Comparison of ENCODE assay signal across 9 cellular contexts in the genomic region with DNA sequence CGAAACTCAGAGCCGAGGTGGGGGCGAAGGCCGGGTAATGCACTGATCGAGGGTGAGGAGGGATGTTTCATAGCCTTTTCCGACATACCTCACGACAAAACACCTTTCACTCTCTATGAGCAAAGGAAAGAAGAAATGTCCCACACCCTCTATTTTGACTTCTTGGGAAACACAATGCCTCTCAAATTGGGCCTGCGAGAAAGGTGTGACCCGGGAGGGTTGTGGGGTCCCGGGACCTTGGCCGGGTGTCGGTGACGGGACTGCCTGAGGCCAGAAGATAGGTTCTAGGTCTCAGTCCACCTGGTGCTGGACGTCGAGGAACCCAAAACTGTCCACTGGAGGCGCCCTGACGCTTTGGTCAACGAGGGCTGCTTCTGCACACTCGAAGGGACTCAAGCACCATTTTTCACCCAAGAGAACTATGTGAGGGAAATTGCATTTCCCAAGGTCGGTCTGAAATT. TPM values are rescaled to one million over a fixed set of nuclear protein-coding genes. Genes with fewer than 3 reads are reported as not detected.
DNase-seq lines count a peak whose midpoint lies in the region; ATAC-seq and TF ChIP-seq lines count a peak whose summit lies in the region.
"Had no signal": no experiment of that assay in that cellular context is flagged by ENCODE, and none has a peak within 500 bp of the region (broad histone marks: within the 10 kb centered on the region; RNA-seq: fewer than 3 reads in every experiment).

No MANE protein-coding gene starts in this region.

- H3K9me3 ChIP-seq in adrenal gland (replicated peaks in 1 of 3) (no peaks in the 10 kb centered on the region), stomach (no peaks in the 10 kb centered on the region)
- H3K9me3 ChIP-seq: tibial artery had no signal

- TF ChIP-seq CTCF in NB4 (IDR thresholded peaks at IDR 0.05; ENCODE audit: low read depth, low read length) (peak; percentile 55), adrenal gland (IDR thresholded peaks at IDR 0.05) (peak in 4 of 6 experiments; percentile 18 to 36 (median 25)), stomach (IDR thresholded peaks at IDR 0.05) (peak in 3 of 7 experiments; percentile 10 to 39 (median 28))

- H3K27me3 Mint-ChIP-seq in activated CD8-positive, alpha-beta memory T cell treated with anti-CD3 and anti-CD28 coated beads, Interleukin-2, amount 10 ng/mL, durations not matched to agents 7 days and 5 days, result peaks cover 87% of the 10 kb centered on the region

- H3K4me1 ChIP-seq in adrenal gland (replicated peaks in 1 of 2), result peaks cover 18 to 44% of the 10 kb centered on the region in 2 donors
- peaks cover 51 to 63% (median 59%) of the 10 kb centered on the region in 4 donors for H3K4me1 ChIP-seq in stomach

- H3K36me3 ChIP-seq in adrenal gland (replicated peaks in 1 of 2) (no peaks in the 10 kb centered on the region), stomach (no peaks in the 10 kb centered on the region)
- H3K36me3 ChIP-seq: tibial artery had no signal

- H3K27ac Mint-ChIP-seq in activated CD8-positive, alpha-beta memory T cell treated with anti-CD3 and anti-CD28 coated beads, Interleukin-2, amount 10 ng/mL, durations not matched to agents 7 days and 5 days, result peak overlapping the region; percentile 8

- H3K36me3 Mint-ChIP-seq in activated CD8-positive, alpha-beta memory T cell treated with anti-CD3 and anti-CD28 coated beads, Interleukin-2, amount 10 ng/mL, durations not matched to agents 7 days and 5 days, result peaks cover 2% of the 10 kb centered on the region

- H3K27me3 ChIP-seq in adrenal gland (peaks cover 18% of the 10 kb centered on the region), stomach (peaks cover 24 to 99% (median 70%) of the 10 kb centered on the region in 3 donors)

- peaks cover 49% of the 10 kb centered on the region for H3K4me1 Mint-ChIP-seq in activated CD8-positive, alpha-beta memory T cell treated with anti-CD3 and anti-CD28 coated beads, Interleukin-2, amount 10 ng/mL, durations not matched to agents 7 days and 5 days

- no peak overlapping the region for H3K27ac ChIP-seq in adrenal gland
- no peak overlapping the region for H3K27ac ChIP-seq in stomach
- H3K27ac ChIP-seq: tibial artery had no signal

- H3K4me3 ChIP-seq in NB4 (ENCODE audit: low read depth, low read length), result peak overlapping the region; percentile 60
- peak overlapping the region in 1 of 4 donors; percentile 62 for H3K4me3 ChIP-seq in adrenal gland
- peak overlapping the region; percentile 28 to 53 (median 44) for H3K4me3 ChIP-seq in stomach

- no peaks in the 10 kb centered on the region for H3K9me3 Mint-ChIP-seq in activated CD8-positive, alpha-beta memory T cell treated with anti-CD3 and anti-CD28 coated beads, Interleukin-2, amount 10 ng/mL, durations not matched to agents 7 days and 5 days (ENCODE audit: low read depth)

- no peak for ATAC-seq in activated CD8-positive, alpha-beta memory T cell treated with anti-CD3 and anti-CD28 coated beads, Interleukin-2, amount 10 ng/mL, durations not matched to agents 7 days and 5 days
- ATAC-seq in GM21390 (IDR thresholded peaks at IDR 0.05; ENCODE audit: unreplicated experiment), result no peak

- 21 to 39% (median 31%) methylated on average over 16 to 20 of the region's 20 CpGs for WGBS in adrenal gland, 4 donors
- 7 to 17% (median 12%) methylated on average over 17 to 20 of the region's 20 CpGs for whole genome bisulfite sequencing in stomach, 5 donors

- CTCF ChIA-PET in activated CD8-positive, alpha-beta memory T cell treated with anti-CD3 and anti-CD28 coated beads, Interleukin-2, amount 10 ng/mL, durations not matched to agents 7 days and 5 days (lab: Charles Lee), result interaction anchor here (0.6 to 1.8 kb wide), 4 partner anchors 47 to 376 kb away, joined by 3 to 9 read pairs (median 4); no protein-coding TSS in a partner anchor

- peak overlapping the region; percentile 72 for H3K4me3 Mint-ChIP-seq in activated CD8-positive, alpha-beta memory T cell treated with anti-CD3 and anti-CD28 coated beads, Interleukin-2, amount 10 ng/mL, durations not matched to agents 7 days and 5 days

- TF ChIP-seq POLR2A in NB4 (IDR thresholded peaks at IDR 0.05; ENCODE audit: extremely low read depth, insufficient read length) (no peak), adrenal gland (IDR thresholded peaks at IDR 0.05) (no peak), stomach (IDR thresholded peaks at IDR 0.05) (no peak)

- no peak for TF ChIP-seq EP300 in stomach (IDR thresholded peaks at IDR 0.05)

- intact Hi-C loops in adrenal gland (cut with DNase I) (loop anchor here (5.0 to 10.0 kb wide), 4 partner anchors 47 to 409 kb away; partner anchors contain the start of gene SNX3 (in 2 of the 2)), stomach (cut with DNase I; ENCODE audit: low total_unique reads) (loop anchor here (5.0 to 10.0 kb wide), 3 partner anchors 147 to 409 kb away; partner anchors contain the start of gene SNX3)

- no peak for DNase-seq in activated CD8-positive, alpha-beta memory T cell treated with anti-CD3 and anti-CD28 coated beads, Interleukin-2, amount 10 ng/mL, durations not matched to agents 7 days and 5 days
- DNase-seq in activated CD8-positive, alpha-beta memory T cell treated with anti-CD3 and anti-CD28 coated beads, Interleukin-2, amount 50 U/mL, for 4 hours, result no peak
- DNase-seq in NB4 (ENCODE audit: low read depth) (peak; percentile 76), adrenal gland (peak in 6 of 7 donors; percentile 25 to 63 (median 46)), islet precursor cell (peak; percentile 80), stomach (peak; percentile 66), GM19238 (ENCODE audit: insufficient read length, low spot score) (no peak)

RNA-seq across cellular contexts. Expression of gene OSTM1, which starts 41.1 kb away (rescaled TPM):
- total RNA-seq in activated CD8-positive, alpha-beta memory T cell treated with anti-CD3 and anti-CD28 coated beads, Interleukin-2, amount 10 ng/mL, durations not matched to agents 7 days and 5 days, result 10 to 100 TPM; 22.2 to 30.5 TPM
- 100 to 1,000 TPM in 1 of 8 donors, 10 to 100 TPM in 7; 45.6 to 510 (median 67.0) TPM for total RNA-seq in adrenal gland
- polyA plus RNA-seq in adrenal gland, result 10 to 100 TPM; 15.6 to 64.5 (median 16.9) TPM
- 100 to 1,000 TPM in 1 of 5 donors, 10 to 100 TPM in 4; 18.7 to 420 (median 33.5) TPM for total RNA-seq in stomach
- polyA plus RNA-seq in stomach, result 10 to 100 TPM in 1 of 3 donors, 1 to 10 TPM in 2; 6.0 to 10.5 (median 7.8) TPM

RNA-seq across cellular contexts. Expression of gene NR2E1, which starts 50.2 kb away (rescaled TPM):
- total RNA-seq in activated CD8-positive, alpha-beta memory T cell treated with anti-CD3 and anti-CD28 coated beads, Interleukin-2, amount 10 ng/mL, durations not matched to agents 7 days and 5 days, result not detected
- total RNA-seq in adrenal gland (1 to 10 TPM in 2 of 8 donors, under 1 TPM in 4, not detected in 2; 0.20 to 2.3 (median 0.94) TPM), stomach (not detected)
- polyA plus RNA-seq in adrenal gland (under 1 TPM; 0.08 to 0.20 (median 0.17) TPM), stomach (not detected)

Comparison
In these comparisons a context has a peak if more than half of its experiments do, and no peak if none do; other contexts are left out.
1. DNase-seq: peak in NB4 (single experiment), adrenal gland (6 of 7), islet precursor cell (single experiment) and stomach (single experiment); none in activated CD8-positive, alpha-beta memory T cell treated with anti-CD3 and anti-CD28 coated beads, Interleukin-2, amount 10 ng/mL, durations not matched to agents 7 days and 5 days (single experiment), activated CD8-positive, alpha-beta memory T cell treated with anti-CD3 and anti-CD28 coated beads, Interleukin-2, amount 50 U/mL, for 4 hours (single experiment) and GM19238 (single experiment).